In genomic region chr4:86950835-86951525, GRCh38 we compare ENCODE assay signal across 1 cellular context.
TF ChIP-seq lines count a peak whose summit lies in the region.

No MANE protein-coding gene starts in this region.

TF ChIP-seq in H1, 55 proteins besides CTCF, POLR2A, EP300 and RAD21:
- no peak for TF ChIP-seq JUND (IDR thresholded peaks at IDR 0.05; ENCODE audit: low read length)
- no peak for TF ChIP-seq SP1 (IDR thresholded peaks at IDR 0.05; ENCODE audit: low read depth, low read length)
- TF ChIP-seq NANOG (IDR thresholded peaks at IDR 0.05; ENCODE audit: insufficient read depth, low read depth, low read length, poor library complexity, severe bottlenecking) = peak; percentile 86
- no peak for TF ChIP-seq MAFK (IDR thresholded peaks at IDR 0.05; ENCODE audit: low read depth, low read length)
- TF ChIP-seq ASH2L (IDR thresholded peaks at IDR 0.05; ENCODE audit: low read length) = peak; percentile 51
- no peak for TF ChIP-seq KDM4A (IDR thresholded peaks at IDR 0.05; ENCODE audit: low read depth, low read length, severe bottlenecking)
- no peak for TF ChIP-seq POLR2AphosphoS5 (IDR thresholded peaks at IDR 0.05; ENCODE audit: low read depth, low read length)
- no peak for TF ChIP-seq USF2 (IDR thresholded peaks at IDR 0.05; ENCODE audit: low read length)
